In the genomic region with DNA sequence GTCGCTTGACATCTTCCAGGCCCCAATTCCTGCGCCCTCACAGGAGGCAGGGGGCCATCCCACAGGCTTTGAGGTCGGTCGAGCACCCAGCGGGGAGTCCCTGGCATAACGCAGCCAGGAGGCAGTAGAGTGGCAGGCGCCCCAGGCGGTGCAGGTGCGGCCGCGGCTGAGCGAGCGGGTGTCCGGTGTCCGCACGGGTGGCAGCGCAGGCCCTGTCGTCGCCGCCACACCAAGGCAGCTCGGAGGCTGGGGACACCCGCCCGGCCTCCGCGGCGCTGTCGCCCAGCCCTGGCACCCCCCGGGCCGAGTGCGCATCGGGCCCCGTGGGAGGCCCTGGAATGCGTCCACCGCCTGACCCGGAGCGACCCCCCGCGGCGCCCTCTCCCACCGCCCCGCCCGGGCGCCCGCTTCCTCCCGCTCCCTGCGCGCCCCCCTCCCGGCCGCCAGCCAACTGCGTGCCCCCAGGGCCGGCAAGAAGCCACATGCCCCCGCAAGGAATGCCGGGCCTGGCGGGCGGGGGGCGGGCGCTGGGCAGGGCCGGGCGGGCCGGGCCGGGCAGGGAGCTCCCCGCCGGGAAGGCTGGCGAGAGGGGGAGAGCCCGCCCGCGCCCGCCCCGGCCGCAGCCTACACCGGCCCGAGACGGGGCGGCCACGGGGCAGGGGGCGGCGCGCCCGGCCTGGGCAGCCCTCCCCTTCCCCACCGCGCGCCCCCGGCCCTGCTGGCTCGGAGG, we compare ENCODE assay signal across 1 cellular context.
TF ChIP-seq lines count a peak whose summit lies in the region.

No MANE protein-coding gene starts in this region.

TF ChIP-seq in HepG2, 621 proteins besides CTCF, POLR2A, EP300 and RAD21 (continued from another document and continues in another):
- TF ChIP-seq, protein P1, sequence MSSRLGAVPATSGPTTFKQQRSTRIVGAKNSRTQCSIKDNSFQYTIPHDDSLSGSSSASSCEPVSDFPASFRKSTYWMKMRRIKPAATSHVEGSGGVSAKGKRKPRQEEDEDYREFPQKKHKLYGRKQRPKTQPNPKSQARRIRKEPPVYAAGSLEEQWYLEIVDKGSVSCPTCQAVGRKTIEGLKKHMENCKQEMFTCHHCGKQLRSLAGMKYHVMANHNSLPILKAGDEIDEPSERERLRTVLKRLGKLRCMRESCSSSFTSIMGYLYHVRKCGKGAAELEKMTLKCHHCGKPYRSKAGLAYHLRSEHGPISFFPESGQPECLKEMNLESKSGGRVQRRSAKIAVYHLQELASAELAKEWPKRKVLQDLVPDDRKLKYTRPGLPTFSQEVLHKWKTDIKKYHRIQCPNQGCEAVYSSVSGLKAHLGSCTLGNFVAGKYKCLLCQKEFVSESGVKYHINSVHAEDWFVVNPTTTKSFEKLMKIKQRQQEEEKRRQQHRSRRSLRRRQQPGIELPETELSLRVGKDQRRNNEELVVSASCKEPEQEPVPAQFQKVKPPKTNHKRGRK (CRISPR knock-in tag; IDR thresholded peaks at IDR 0.05): no peak
- TF ChIP-seq AHR (CRISPR knock-in tag; IDR thresholded peaks at IDR 0.05): no peak
- TF ChIP-seq, protein P2, sequence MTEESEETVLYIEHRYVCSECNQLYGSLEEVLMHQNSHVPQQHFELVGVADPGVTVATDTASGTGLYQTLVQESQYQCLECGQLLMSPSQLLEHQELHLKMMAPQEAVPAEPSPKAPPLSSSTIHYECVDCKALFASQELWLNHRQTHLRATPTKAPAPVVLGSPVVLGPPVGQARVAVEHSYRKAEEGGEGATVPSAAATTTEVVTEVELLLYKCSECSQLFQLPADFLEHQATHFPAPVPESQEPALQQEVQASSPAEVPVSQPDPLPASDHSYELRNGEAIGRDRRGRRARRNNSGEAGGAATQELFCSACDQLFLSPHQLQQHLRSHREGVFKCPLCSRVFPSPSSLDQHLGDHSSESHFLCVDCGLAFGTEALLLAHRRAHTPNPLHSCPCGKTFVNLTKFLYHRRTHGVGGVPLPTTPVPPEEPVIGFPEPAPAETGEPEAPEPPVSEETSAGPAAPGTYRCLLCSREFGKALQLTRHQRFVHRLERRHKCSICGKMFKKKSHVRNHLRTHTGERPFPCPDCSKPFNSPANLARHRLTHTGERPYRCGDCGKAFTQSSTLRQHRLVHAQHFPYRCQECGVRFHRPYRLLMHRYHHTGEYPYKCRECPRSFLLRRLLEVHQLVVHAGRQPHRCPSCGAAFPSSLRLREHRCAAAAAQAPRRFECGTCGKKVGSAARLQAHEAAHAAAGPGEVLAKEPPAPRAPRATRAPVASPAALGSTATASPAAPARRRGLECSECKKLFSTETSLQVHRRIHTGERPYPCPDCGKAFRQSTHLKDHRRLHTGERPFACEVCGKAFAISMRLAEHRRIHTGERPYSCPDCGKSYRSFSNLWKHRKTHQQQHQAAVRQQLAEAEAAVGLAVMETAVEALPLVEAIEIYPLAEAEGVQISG (CRISPR knock-in tag; IDR thresholded peaks at IDR 0.05): no peak
- TF ChIP-seq ASH2L (IDR thresholded peaks at IDR 0.05; ENCODE audit: insufficient read length, low read depth, low read length): peak; percentile 25
- TF ChIP-seq, protein P3, sequence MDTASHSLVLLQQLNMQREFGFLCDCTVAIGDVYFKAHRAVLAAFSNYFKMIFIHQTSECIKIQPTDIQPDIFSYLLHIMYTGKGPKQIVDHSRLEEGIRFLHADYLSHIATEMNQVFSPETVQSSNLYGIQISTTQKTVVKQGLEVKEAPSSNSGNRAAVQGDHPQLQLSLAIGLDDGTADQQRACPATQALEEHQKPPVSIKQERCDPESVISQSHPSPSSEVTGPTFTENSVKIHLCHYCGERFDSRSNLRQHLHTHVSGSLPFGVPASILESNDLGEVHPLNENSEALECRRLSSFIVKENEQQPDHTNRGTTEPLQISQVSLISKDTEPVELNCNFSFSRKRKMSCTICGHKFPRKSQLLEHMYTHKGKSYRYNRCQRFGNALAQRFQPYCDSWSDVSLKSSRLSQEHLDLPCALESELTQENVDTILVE (CRISPR knock-in tag; IDR thresholded peaks at IDR 0.05): 0 out of 2 replicates have a peak, but pooled peaks have one; percentile 6
- TF ChIP-seq ZNF446 (CRISPR knock-in tag; IDR thresholded peaks at IDR 0.05): no peak
- no peak for TF ChIP-seq SIX1 (CRISPR knock-in tag; IDR thresholded peaks at IDR 0.05; ENCODE audit: borderline replicate concordance)
- TF ChIP-seq KDM1A (CRISPR knock-in tag; IDR thresholded peaks at IDR 0.05): no peak
- TF ChIP-seq, protein P4, sequence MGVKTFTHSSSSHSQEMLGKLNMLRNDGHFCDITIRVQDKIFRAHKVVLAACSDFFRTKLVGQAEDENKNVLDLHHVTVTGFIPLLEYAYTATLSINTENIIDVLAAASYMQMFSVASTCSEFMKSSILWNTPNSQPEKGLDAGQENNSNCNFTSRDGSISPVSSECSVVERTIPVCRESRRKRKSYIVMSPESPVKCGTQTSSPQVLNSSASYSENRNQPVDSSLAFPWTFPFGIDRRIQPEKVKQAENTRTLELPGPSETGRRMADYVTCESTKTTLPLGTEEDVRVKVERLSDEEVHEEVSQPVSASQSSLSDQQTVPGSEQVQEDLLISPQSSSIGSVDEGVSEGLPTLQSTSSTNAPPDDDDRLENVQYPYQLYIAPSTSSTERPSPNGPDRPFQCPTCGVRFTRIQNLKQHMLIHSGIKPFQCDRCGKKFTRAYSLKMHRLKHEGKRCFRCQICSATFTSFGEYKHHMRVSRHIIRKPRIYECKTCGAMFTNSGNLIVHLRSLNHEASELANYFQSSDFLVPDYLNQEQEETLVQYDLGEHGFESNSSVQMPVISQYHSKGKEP (CRISPR knock-in tag; IDR thresholded peaks at IDR 0.05): no peak
- TF ChIP-seq, protein P5, sequence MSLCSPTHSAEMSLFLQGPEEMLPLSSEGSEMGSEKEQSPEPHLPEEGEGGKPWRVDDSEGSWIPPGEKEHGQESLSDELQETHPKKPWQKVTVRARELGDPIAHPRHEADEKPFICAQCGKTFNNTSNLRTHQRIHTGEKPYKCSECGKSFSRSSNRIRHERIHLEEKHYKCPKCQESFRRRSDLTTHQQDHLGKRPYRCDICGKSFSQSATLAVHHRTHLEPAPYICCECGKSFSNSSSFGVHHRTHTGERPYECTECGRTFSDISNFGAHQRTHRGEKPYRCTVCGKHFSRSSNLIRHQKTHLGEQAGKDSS (CRISPR knock-in tag; IDR thresholded peaks at IDR 0.05; ENCODE audit: borderline replicate concordance, low read depth): peak; percentile 99
- TF ChIP-seq, protein P6, sequence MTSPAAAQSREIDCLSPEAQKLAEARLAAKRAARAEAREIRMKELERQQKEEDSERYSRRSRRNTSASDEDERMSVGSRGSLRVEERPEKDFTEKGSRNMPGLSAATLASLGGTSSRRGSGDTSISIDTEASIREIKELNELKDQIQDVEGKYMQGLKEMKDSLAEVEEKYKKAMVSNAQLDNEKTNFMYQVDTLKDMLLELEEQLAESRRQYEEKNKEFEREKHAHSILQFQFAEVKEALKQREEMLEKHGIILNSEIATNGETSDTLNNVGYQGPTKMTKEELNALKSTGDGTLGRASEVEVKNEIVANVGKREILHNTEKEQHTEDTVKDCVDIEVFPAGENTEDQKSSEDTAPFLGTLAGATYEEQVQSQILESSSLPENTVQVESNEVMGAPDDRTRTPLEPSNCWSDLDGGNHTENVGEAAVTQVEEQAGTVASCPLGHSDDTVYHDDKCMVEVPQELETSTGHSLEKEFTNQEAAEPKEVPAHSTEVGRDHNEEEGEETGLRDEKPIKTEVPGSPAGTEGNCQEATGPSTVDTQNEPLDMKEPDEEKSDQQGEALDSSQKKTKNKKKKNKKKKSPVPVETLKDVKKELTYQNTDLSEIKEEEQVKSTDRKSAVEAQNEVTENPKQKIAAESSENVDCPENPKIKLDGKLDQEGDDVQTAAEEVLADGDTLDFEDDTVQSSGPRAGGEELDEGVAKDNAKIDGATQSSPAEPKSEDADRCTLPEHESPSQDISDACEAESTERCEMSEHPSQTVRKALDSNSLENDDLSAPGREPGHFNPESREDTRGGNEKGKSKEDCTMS (CRISPR knock-in tag; conservative IDR thresholded peaks at IDR 0.05): no peak
- TF ChIP-seq HOXA5 (CRISPR knock-in tag; IDR thresholded peaks at IDR 0.05): no peak
- TF ChIP-seq HOXA7 (CRISPR knock-in tag; IDR thresholded peaks at IDR 0.05): no peak
- TF ChIP-seq RFX5 (IDR thresholded peaks at IDR 0.05; ENCODE audit: low read depth, low read length): no peak
- 0 out of 2 replicates have a peak, but pooled peaks have one; percentile 34 for TF ChIP-seq ZNF761 (CRISPR knock-in tag; conservative IDR thresholded peaks at IDR 0.05)
- TF ChIP-seq HNF4G (IDR thresholded peaks at IDR 0.05; ENCODE audit: borderline replicate concordance, low read depth, low read length): no peak
- 0 out of 2 replicates have a peak, but pooled peaks have one; percentile 27 for TF ChIP-seq HNF4G (CRISPR knock-in tag; IDR thresholded peaks at IDR 0.05; ENCODE audit: borderline replicate concordance, low read depth)
- TF ChIP-seq, protein P7, sequence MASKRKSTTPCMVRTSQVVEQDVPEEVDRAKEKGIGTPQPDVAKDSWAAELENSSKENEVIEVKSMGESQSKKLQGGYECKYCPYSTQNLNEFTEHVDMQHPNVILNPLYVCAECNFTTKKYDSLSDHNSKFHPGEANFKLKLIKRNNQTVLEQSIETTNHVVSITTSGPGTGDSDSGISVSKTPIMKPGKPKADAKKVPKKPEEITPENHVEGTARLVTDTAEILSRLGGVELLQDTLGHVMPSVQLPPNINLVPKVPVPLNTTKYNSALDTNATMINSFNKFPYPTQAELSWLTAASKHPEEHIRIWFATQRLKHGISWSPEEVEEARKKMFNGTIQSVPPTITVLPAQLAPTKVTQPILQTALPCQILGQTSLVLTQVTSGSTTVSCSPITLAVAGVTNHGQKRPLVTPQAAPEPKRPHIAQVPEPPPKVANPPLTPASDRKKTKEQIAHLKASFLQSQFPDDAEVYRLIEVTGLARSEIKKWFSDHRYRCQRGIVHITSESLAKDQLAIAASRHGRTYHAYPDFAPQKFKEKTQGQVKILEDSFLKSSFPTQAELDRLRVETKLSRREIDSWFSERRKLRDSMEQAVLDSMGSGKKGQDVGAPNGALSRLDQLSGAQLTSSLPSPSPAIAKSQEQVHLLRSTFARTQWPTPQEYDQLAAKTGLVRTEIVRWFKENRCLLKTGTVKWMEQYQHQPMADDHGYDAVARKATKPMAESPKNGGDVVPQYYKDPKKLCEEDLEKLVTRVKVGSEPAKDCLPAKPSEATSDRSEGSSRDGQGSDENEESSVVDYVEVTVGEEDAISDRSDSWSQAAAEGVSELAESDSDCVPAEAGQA (IDR thresholded peaks at IDR 0.05; ENCODE audit: low read depth): no peak
- TF ChIP-seq, protein P7 (CRISPR knock-in tag; IDR thresholded peaks at IDR 0.05; ENCODE audit: borderline replicate concordance): no peak
- TF ChIP-seq NFYC (CRISPR knock-in tag; IDR thresholded peaks at IDR 0.05): no peak
- TF ChIP-seq MED8 (CRISPR knock-in tag; IDR thresholded peaks at IDR 0.05; ENCODE audit: insufficient replicate concordance): no peak
- no peak for TF ChIP-seq NCOA2 (CRISPR knock-in tag; IDR thresholded peaks at IDR 0.05)
- no peak for TF ChIP-seq ZSCAN20 (CRISPR knock-in tag; IDR thresholded peaks at IDR 0.05; ENCODE audit: borderline replicate concordance)
- TF ChIP-seq, protein P8, sequence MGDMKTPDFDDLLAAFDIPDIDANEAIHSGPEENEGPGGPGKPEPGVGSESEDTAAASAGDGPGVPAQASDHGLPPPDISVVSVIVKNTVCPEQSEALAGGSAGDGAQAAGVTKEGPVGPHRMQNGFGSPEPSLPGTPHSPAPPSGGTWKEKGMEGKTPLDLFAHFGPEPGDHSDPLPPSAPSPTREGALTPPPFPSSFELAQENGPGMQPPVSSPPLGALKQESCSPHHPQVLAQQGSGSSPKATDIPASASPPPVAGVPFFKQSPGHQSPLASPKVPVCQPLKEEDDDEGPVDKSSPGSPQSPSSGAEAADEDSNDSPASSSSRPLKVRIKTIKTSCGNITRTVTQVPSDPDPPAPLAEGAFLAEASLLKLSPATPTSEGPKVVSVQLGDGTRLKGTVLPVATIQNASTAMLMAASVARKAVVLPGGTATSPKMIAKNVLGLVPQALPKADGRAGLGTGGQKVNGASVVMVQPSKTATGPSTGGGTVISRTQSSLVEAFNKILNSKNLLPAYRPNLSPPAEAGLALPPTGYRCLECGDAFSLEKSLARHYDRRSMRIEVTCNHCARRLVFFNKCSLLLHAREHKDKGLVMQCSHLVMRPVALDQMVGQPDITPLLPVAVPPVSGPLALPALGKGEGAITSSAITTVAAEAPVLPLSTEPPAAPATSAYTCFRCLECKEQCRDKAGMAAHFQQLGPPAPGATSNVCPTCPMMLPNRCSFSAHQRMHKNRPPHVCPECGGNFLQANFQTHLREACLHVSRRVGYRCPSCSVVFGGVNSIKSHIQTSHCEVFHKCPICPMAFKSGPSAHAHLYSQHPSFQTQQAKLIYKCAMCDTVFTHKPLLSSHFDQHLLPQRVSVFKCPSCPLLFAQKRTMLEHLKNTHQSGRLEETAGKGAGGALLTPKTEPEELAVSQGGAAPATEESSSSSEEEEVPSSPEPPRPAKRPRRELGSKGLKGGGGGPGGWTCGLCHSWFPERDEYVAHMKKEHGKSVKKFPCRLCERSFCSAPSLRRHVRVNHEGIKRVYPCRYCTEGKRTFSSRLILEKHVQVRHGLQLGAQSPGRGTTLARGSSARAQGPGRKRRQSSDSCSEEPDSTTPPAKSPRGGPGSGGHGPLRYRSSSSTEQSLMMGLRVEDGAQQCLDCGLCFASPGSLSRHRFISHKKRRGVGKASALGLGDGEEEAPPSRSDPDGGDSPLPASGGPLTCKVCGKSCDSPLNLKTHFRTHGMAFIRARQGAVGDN (CRISPR knock-in tag; IDR thresholded peaks at IDR 0.05): no peak; the same call in 1 of the 2 replicates
- TF ChIP-seq, protein P9, sequence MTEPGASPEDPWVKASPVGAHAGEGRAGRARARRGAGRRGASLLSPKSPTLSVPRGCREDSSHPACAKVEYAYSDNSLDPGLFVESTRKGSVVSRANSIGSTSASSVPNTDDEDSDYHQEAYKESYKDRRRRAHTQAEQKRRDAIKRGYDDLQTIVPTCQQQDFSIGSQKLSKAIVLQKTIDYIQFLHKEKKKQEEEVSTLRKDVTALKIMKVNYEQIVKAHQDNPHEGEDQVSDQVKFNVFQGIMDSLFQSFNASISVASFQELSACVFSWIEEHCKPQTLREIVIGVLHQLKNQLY (CRISPR knock-in tag; IDR thresholded peaks at IDR 0.05): no peak
